20 cellular contexts compared by ENCODE assay signal in genomic region chr1:182122265-182122664, GRCh38.
DNase-seq lines count a peak whose midpoint lies in the region; ATAC-seq and TF ChIP-seq lines count a peak whose summit lies in the region.
"Had no signal": no experiment of that assay in that cellular context is flagged by ENCODE, and none has a peak within 500 bp of the region (broad histone marks: within the 10 kb centered on the region; RNA-seq: fewer than 3 reads in every experiment).

No MANE protein-coding gene starts in this region.

- no peak overlapping the region for H3K4me3 Mint-ChIP-seq in WTC11
- H3K4me3 Mint-ChIP-seq in activated CD4-positive, alpha-beta memory T cell treated with anti-CD3 and anti-CD28 coated beads for 36 hours = no peak overlapping the region
- H3K4me3 Mint-ChIP-seq: activated T-cell treated with anti-CD3 and anti-CD28 coated beads, Interleukin-2, amount 50 U/mL, for 24 hours; H9 had no signal

- H4K91ac ChIP-seq in mesenchymal stem cell (ENCODE audit: low read length) = no peak overlapping the region

- no peak for TF ChIP-seq EP300 in Ishikawa (IDR thresholded peaks at IDR 0.05; ENCODE audit: borderline replicate concordance)

- H2BK15ac ChIP-seq in mesenchymal stem cell (ENCODE audit: low read depth, poor library complexity, severe bottlenecking) = no peak overlapping the region

- CTCF ChIA-PET in WTC11 (lab: Charles Lee) = interaction anchor here (0.7 kb wide), 1 partner anchor 22 kb away, joined by 3 read pairs; no protein-coding TSS in a partner anchor
- CTCF ChIA-PET in activated CD4-positive, alpha-beta memory T cell treated with anti-CD3 and anti-CD28 coated beads for 36 hours (lab: Charles Lee) = interaction anchor here (1.9 kb wide), 1 partner anchor 21 kb away, joined by 6 read pairs; no protein-coding TSS in a partner anchor

- 100% methylated on average over 1 of the region's 1 CpG for WGBS in mesenchymal stem cell

- H3K4me2 ChIP-seq in mesenchymal stem cell (ENCODE audit: low read length, poor library complexity, severe bottlenecking) = no peak overlapping the region
- H3K4me2 ChIP-seq: BLaER1 treated with 17β-estradiol and CSF1 and Interleukin-3, amounts not matched to agents 10 nM and 100 nM; smooth muscle cell had no signal

- no peak overlapping the region for H2AK5ac ChIP-seq in mesenchymal stem cell (ENCODE audit: low read length, severe bottlenecking)

- H2BK5ac ChIP-seq in mesenchymal stem cell (ENCODE audit: low read depth, low read length, poor library complexity, severe bottlenecking) = no peak overlapping the region

- no peaks in the 10 kb centered on the region; the same call in 1 of the 2 replicates for H3K27me3 Mint-ChIP-seq in WTC11 (ENCODE audit: low read depth)
- no peaks in the 10 kb centered on the region for H3K27me3 Mint-ChIP-seq in activated CD4-positive, alpha-beta memory T cell treated with anti-CD3 and anti-CD28 coated beads for 36 hours

- H3K9ac ChIP-seq in mesenchymal stem cell (ENCODE audit: low read length) = no peak overlapping the region
- H3K9ac ChIP-seq: BLaER1 treated with 17β-estradiol and CSF1 and Interleukin-3, amounts not matched to agents 10 nM and 100 nM had no signal

- no peak overlapping the region for H3K4me3 ChIP-seq in mesenchymal stem cell (ENCODE audit: insufficient read depth in 1 of 2, low read depth in 1 of 2, low read length in 2 of 2)
- H3K4me3 ChIP-seq: BLaER1 treated with 17β-estradiol and CSF1 and Interleukin-3, amounts not matched to agents 10 nM and 100 nM; lung; SJSA1; smooth muscle cell had no signal

- no peak for TF ChIP-seq CTCF in WTC11 (IDR thresholded peaks at IDR 0.05)

- peaks cover 11% of the 10 kb centered on the region for H3K4me1 ChIP-seq in mesenchymal stem cell (ENCODE audit: control insufficient read depth, insufficient read depth, low read depth, low read length)
- H3K4me1 ChIP-seq: SJSA1 had no signal

- no peak for ATAC-seq in WTC11

- H3K27me3 ChIP-seq in mesenchymal stem cell (ENCODE audit: control insufficient read depth in 1 of 2, insufficient read depth in 1 of 2, low read length in 2 of 2) = no peaks in the 10 kb centered on the region
- H3K27me3 ChIP-seq: BLaER1 treated with 17β-estradiol and CSF1 and Interleukin-3, amounts not matched to agents 10 nM and 100 nM; SJSA1 had no signal

- H3K9me3 Mint-ChIP-seq in WTC11 = no peaks in the 10 kb centered on the region
- no peaks in the 10 kb centered on the region for H3K9me3 Mint-ChIP-seq in activated CD4-positive, alpha-beta memory T cell treated with anti-CD3 and anti-CD28 coated beads for 36 hours
- H3K9me3 Mint-ChIP-seq: activated T-cell treated with anti-CD3 and anti-CD28 coated beads, Interleukin-2, amount 50 U/mL, for 24 hours; H9 had no signal

- no peak overlapping the region for H2BK12ac ChIP-seq in mesenchymal stem cell (ENCODE audit: low read length in 2 of 2)

- H3K9me3 ChIP-seq in mesenchymal stem cell (ENCODE audit: control insufficient read depth, low read length) = no peaks in the 10 kb centered on the region
- H3K9me3 ChIP-seq: BLaER1 treated with 17β-estradiol and CSF1 and Interleukin-3, amounts not matched to agents 10 nM and 100 nM; SJSA1 had no signal

- no peak overlapping the region for H3K18ac ChIP-seq in mesenchymal stem cell (ENCODE audit: low read depth in 1 of 2, low read length in 2 of 2)

- H2AFZ ChIP-seq in mesenchymal stem cell (ENCODE audit: low read depth, low read length) = no peak overlapping the region

- no peak overlapping the region for H3K14ac ChIP-seq in mesenchymal stem cell (ENCODE audit: low read length in 2 of 2)

- no peak overlapping the region for H4K8ac ChIP-seq in mesenchymal stem cell (ENCODE audit: low read length)

- H3K27ac Mint-ChIP-seq in WTC11 = peak overlapping the region; percentile 47; the same call in 1 of the 2 replicates
- no peak overlapping the region for H3K27ac Mint-ChIP-seq in activated CD4-positive, alpha-beta memory T cell treated with anti-CD3 and anti-CD28 coated beads for 36 hours
- H3K27ac Mint-ChIP-seq: activated T-cell treated with anti-CD3 and anti-CD28 coated beads, Interleukin-2, amount 50 U/mL, for 24 hours had no signal

- intact Hi-C loops in activated CD4-positive, alpha-beta memory T cell treated with anti-CD3 and anti-CD28 coated beads for 36 hours (cut with micrococcal nuclease) = no loop called here

- no peaks in the 10 kb centered on the region for H3K36me3 Mint-ChIP-seq in WTC11
- no peaks in the 10 kb centered on the region for H3K36me3 Mint-ChIP-seq in activated CD4-positive, alpha-beta memory T cell treated with anti-CD3 and anti-CD28 coated beads for 36 hours

- H3K23ac ChIP-seq in mesenchymal stem cell (ENCODE audit: low read length in 2 of 2) = no peak overlapping the region

- H3K36me3 ChIP-seq in mesenchymal stem cell (ENCODE audit: control insufficient read depth in 1 of 2, insufficient read depth in 2 of 2, low read depth in 1 of 2, low read length in 2 of 2) = no peaks in the 10 kb centered on the region
- H3K36me3 ChIP-seq: BLaER1 treated with 17β-estradiol and CSF1 and Interleukin-3, amounts not matched to agents 10 nM and 100 nM; SJSA1 had no signal

- H3K79me1 ChIP-seq in mesenchymal stem cell (replicated peaks; ENCODE audit: low read length, poor library complexity, severe bottlenecking) = no peaks in the 10 kb centered on the region

- TF ChIP-seq RAD21 in Ishikawa (IDR thresholded peaks at IDR 0.05; ENCODE audit: low read depth) = no peak

- H3K27ac ChIP-seq in mesenchymal stem cell (ENCODE audit: low read length, poor library complexity, severe bottlenecking) (peak overlapping the region; percentile 3), substantia nigra (ENCODE audit: low read depth, low read length, poor library complexity, severe bottlenecking) (peak overlapping the region; percentile 50)
- H3K27ac ChIP-seq: BLaER1 treated with 17β-estradiol and CSF1 and Interleukin-3, amounts not matched to agents 10 nM and 100 nM; SJSA1 had no signal

- POLR2A ChIA-PET in WTC11 (lab: Charles Lee) = no interaction called here
- POLR2A ChIA-PET in activated CD4-positive, alpha-beta memory T cell treated with anti-CD3 and anti-CD28 coated beads for 36 hours (lab: Charles Lee) = no interaction called here

- DNase-seq in WTC11 (ENCODE audit: low spot score) = no peak
- no peak for DNase-seq in mesenchymal stem cell
- DNase-seq in substantia nigra (lab: John Stamatoyannopoulos, UW) = no peak
- no peak for DNase-seq in amygdala (lab: John Stamatoyannopoulos, UW)
- no peak for DNase-seq in NCI-H82 treated with DMSO at 0.1 percent for 48 hours (lab: John Stamatoyannopoulos, UW; ENCODE audit: unreplicated experiment)
- DNase-seq in COR-L47 (lab: John Stamatoyannopoulos, UW) = no peak
- DNase-seq in activated CD4-positive, alpha-beta memory T cell treated with anti-CD3 and anti-CD28 coated beads for 36 hours = no peak
- DNase-seq: activated CD8-positive, alpha-beta memory T cell treated with anti-CD3 and anti-CD28 coated beads for 24 hours; activated T-cell treated with anti-CD3 and anti-CD28 coated beads, Interleukin-2, amount 50 U/mL, for 24 hours; DND-41; H9; IMR-90; NCI-H1417 treated with DMSO at 0.1 percent for 48 hours; NCI-H524; stimulated activated CD4-positive, alpha-beta T cell treated with anti-CD3 and anti-CD28 coated beads, Interleukin-2, amount 100 ng/mL, for 24 hours had no signal

- no peak overlapping the region for H2BK120ac ChIP-seq in mesenchymal stem cell (ENCODE audit: low read depth, low read length)

- no peaks in the 10 kb centered on the region for H3K4me1 Mint-ChIP-seq in WTC11
- H3K4me1 Mint-ChIP-seq in activated CD4-positive, alpha-beta memory T cell treated with anti-CD3 and anti-CD28 coated beads for 36 hours (ENCODE audit: low read depth) = no peaks in the 10 kb centered on the region

- no peak overlapping the region for H3K4ac ChIP-seq in mesenchymal stem cell (ENCODE audit: low read depth in 1 of 2, low read length in 2 of 2)

TF ChIP-seq in Ishikawa, 13 proteins besides CTCF, POLR2A, EP300 and RAD21:
- TF ChIP-seq MAX (IDR thresholded peaks at IDR 0.05) (0 out of 2 replicates have a peak, but pooled peaks have one; percentile 9), CEBPB (IDR thresholded peaks at IDR 0.05) (no peak), TCF12 (IDR thresholded peaks at IDR 0.05; ENCODE audit: low read depth) (peak; percentile 57; the same call in 1 of the 2 replicates)

TF ChIP-seq in WTC11, 78 proteins besides CTCF, POLR2A, EP300 and RAD21:
- TF ChIP-seq ATF1 (CRISPR knock-in tag; IDR thresholded peaks at IDR 0.05) (no peak), ZNF232 (CRISPR knock-in tag; IDR thresholded peaks at IDR 0.05) (no peak), ETV6 (CRISPR knock-in tag; IDR thresholded peaks at IDR 0.05) (no peak)
